9 cellular contexts compared by ENCODE assay signal in genomic region chr19:4368128-4368820, GRCh38. TPM values are rescaled to one million over a fixed set of nuclear protein-coding genes. Genes with fewer than 3 reads are reported as not detected.
DNase-seq lines count a peak whose midpoint lies in the region; ATAC-seq, FAIRE-seq and TF ChIP-seq lines count a peak whose summit lies in the region.
"Had no signal": no experiment of that assay in that cellular context is flagged by ENCODE, and none has a peak within 500 bp of the region (broad histone marks: within the 10 kb centered on the region; RNA-seq: fewer than 3 reads in every experiment).

No MANE protein-coding gene starts in this region.

- dilution Hi-C loops in endothelial cell of umbilical vein (cut with MboI; ENCODE audit: extremely low pct_ligation_motif_present, low sequenced_read_pairs): loop anchor here (10.0 kb wide), 1 partner anchor 47 kb away; no protein-coding TSS in a partner anchor

- POLR2A ChIA-PET in endothelial cell of umbilical vein (lab: Charles Lee): no interaction called here

- H4K20me1 ChIP-seq in OCI-LY1 (ENCODE audit: insufficient read depth, low read length) (no peaks in the 10 kb centered on the region), endothelial cell of umbilical vein (replicated peaks; ENCODE audit: control insufficient read depth, extremely low read depth, insufficient read depth, low read length) (no peaks in the 10 kb centered on the region)

- H3K9me1 ChIP-seq in endothelial cell of umbilical vein (replicated peaks; ENCODE audit: control insufficient read depth, extremely low read depth, insufficient read depth, low read length): no peaks in the 10 kb centered on the region

- H3K4me2 ChIP-seq in OCI-LY1 (ENCODE audit: low read length): no peak overlapping the region
- H3K4me2 ChIP-seq in endothelial cell of umbilical vein (ENCODE audit: insufficient read depth, low read length): no peak overlapping the region

- peak; percentile 59 for FAIRE-seq in endothelial cell of umbilical vein (lab: Jason Lieb, UNC)

- no TSS peak for BruUV-seq in endothelial cell of umbilical vein (replicated peaks; lab: Mats Ljungman, UMichigan)

- H3K4me1 ChIP-seq in OCI-LY1 (ENCODE audit: insufficient read depth, low read length, severe bottlenecking) (peaks cover 26% of the 10 kb centered on the region), endothelial cell of umbilical vein (ENCODE audit: control insufficient read depth, extremely low read depth, insufficient read depth, low read length) (peaks cover 20% of the 10 kb centered on the region), neutrophil (ENCODE audit: control insufficient read depth in 1 of 2, insufficient read depth in 1 of 2, low read depth in 1 of 2, low read length in 1 of 2) (peaks cover 34 to 41% of the 10 kb centered on the region in 2 experiments)

- H3K9me2 ChIP-seq in OCI-LY1 (ENCODE audit: low read depth, low read length): no peaks in the 10 kb centered on the region

- H3K36me3 ChIP-seq in OCI-LY1 (ENCODE audit: insufficient read depth, low read length): peaks cover 16% of the 10 kb centered on the region
- peaks cover 4 to 40% of the 10 kb centered on the region in 2 experiments for H3K36me3 ChIP-seq in endothelial cell of umbilical vein (ENCODE audit: control insufficient read depth in 2 of 2, extremely low read depth in 1 of 2, insufficient read depth in 2 of 2, low read length in 2 of 2)
- H3K36me3 ChIP-seq in neutrophil: peaks cover 45% of the 10 kb centered on the region

- H3K9ac ChIP-seq in OCI-LY1 (ENCODE audit: low read length) (no peak overlapping the region; the same call in 1 of the 2 replicates), endothelial cell of umbilical vein (replicated peaks; ENCODE audit: extremely low read depth, insufficient read depth, low read length) (no peak overlapping the region)

- H2AFZ ChIP-seq in OCI-LY1 (ENCODE audit: low read length) (no peak overlapping the region), endothelial cell of umbilical vein (ENCODE audit: low read depth, low read length) (no peak overlapping the region)

- no peak for TF ChIP-seq POLR2A in endothelial cell of umbilical vein (IDR thresholded peaks at IDR 0.05; ENCODE audit: low read depth, low read length)

- H3K9me3 ChIP-seq in OCI-LY1 (ENCODE audit: low read length): no peaks in the 10 kb centered on the region
- no peaks in the 10 kb centered on the region for H3K9me3 ChIP-seq in endothelial cell of umbilical vein (replicated peaks; ENCODE audit: control insufficient read depth, insufficient read depth, low read length)
- H3K9me3 ChIP-seq in neutrophil: no peaks in the 10 kb centered on the region
- H3K9me3 ChIP-seq: thoracic aorta had no signal

- CTCF ChIA-PET in endothelial cell of umbilical vein (lab: Charles Lee): interaction anchor here (0.9 to 1.7 kb wide), 4 partner anchors 16 to 101 kb away, joined by 4 to 9 read pairs (median 4); partner anchors contain the start of genes MPND and SH3GL1

- intact Hi-C loops in endothelial cell of umbilical vein (cut with micrococcal nuclease): no loop called here

- no peaks in the 10 kb centered on the region for H3K27me3 ChIP-seq in OCI-LY1 (ENCODE audit: insufficient read depth, low read length)
- H3K27me3 ChIP-seq in endothelial cell of umbilical vein (ENCODE audit: control insufficient read depth in 2 of 2, insufficient read depth in 2 of 2, low read length in 2 of 2): no peaks in the 10 kb centered on the region
- no peaks in the 10 kb centered on the region for H3K27me3 ChIP-seq in neutrophil

- TF ChIP-seq CTCF in OCI-LY1 (IDR thresholded peaks at IDR 0.05; ENCODE audit: low read length) (no peak), endothelial cell of umbilical vein (IDR thresholded peaks at IDR 0.05; ENCODE audit: extremely low read depth in 1 of 2, insufficient read depth in 1 of 2, low read depth in 1 of 2, low read length in 2 of 2) (no peak), neutrophil (IDR thresholded peaks at IDR 0.05) (no peak), GM10266 (IDR thresholded peaks at IDR 0.05; ENCODE audit: control insufficient read depth, insufficient read depth, low read depth, missing control alignments) (no peak)

- H3F3A ChIP-seq in OCI-LY1 (ENCODE audit: insufficient read depth, low read length): no peaks in the 10 kb centered on the region

- peak; percentile 27 for DNase-seq in DMS79 (lab: John Stamatoyannopoulos, UW)
- DNase-seq in endothelial cell of umbilical vein (ENCODE audit: low read depth, low spot score): peak; percentile 34
- DNase-seq in COLO668 (lab: John Stamatoyannopoulos, UW; ENCODE audit: unreplicated experiment): no peak
- no peak for DNase-seq in NCI-H2227 treated with DMSO at 0.1 percent for 48 hours (lab: John Stamatoyannopoulos, UW)
- DNase-seq in GM10266 (ENCODE audit: extremely low spot score): no peak

- no peak overlapping the region for H3K4me3 ChIP-seq in OCI-LY1 (ENCODE audit: low read depth, low read length, poor library complexity, severe bottlenecking)
- H3K4me3 ChIP-seq in endothelial cell of umbilical vein (replicated peaks in 1 of 3; ENCODE audit: insufficient read depth in 1 of 3, low read depth in 1 of 3, low read length in 3 of 3): no peak overlapping the region
- no peak overlapping the region for H3K4me3 ChIP-seq in neutrophil (ENCODE audit: low read depth in 1 of 2, low read length in 1 of 2)

- no peak for ATAC-seq in HG03432 (IDR thresholded peaks at IDR 0.05; ENCODE audit: unreplicated experiment)

- H3K79me2 ChIP-seq in OCI-LY1 (ENCODE audit: insufficient read depth, low read length) (no peaks in the 10 kb centered on the region), endothelial cell of umbilical vein (ENCODE audit: control insufficient read depth, insufficient read depth, low read length) (peaks cover 57% of the 10 kb centered on the region)

- H3K27ac ChIP-seq in OCI-LY1 (ENCODE audit: low read depth, low read length, poor library complexity, severe bottlenecking) (peak overlapping the region; percentile 81), endothelial cell of umbilical vein (ENCODE audit: insufficient read depth, low read depth, low read length) (peak overlapping the region; percentile 1), neutrophil (peak overlapping the region; percentile 82)
- H3K27ac ChIP-seq: thoracic aorta had no signal

TF ChIP-seq in endothelial cell of umbilical vein, 7 proteins besides CTCF, POLR2A, EP300 and RAD21:
- TF ChIP-seq POLR2AphosphoS5 (IDR thresholded peaks at IDR 0.05; ENCODE audit: insufficient read depth, low read depth, low read length) (no peak), GATA2 (IDR thresholded peaks at IDR 0.05; ENCODE audit: insufficient read depth, insufficient read length, low read depth, low read length) (no peak), EZH2 (IDR thresholded peaks at IDR 0.05; ENCODE audit: borderline replicate concordance, low read depth, low read length, severe bottlenecking) (no peak), FOS (IDR thresholded peaks at IDR 0.05; ENCODE audit: borderline replicate concordance, insufficient read depth, low read length) (no peak), JUN (IDR thresholded peaks at IDR 0.05; ENCODE audit: borderline replicate concordance, insufficient read depth, insufficient read length, low read depth) (no peak), MYC (IDR thresholded peaks at IDR 0.05; ENCODE audit: low read depth, low read length) (no peak), MAX (IDR thresholded peaks at IDR 0.05; ENCODE audit: insufficient read depth, insufficient read length) (no peak)

RNA-seq across cellular contexts. Expression of gene MPND, which starts 24.9 kb away (rescaled TPM):
- total RNA-seq in endothelial cell of umbilical vein: 21.1 and 22.1 TPM in 2 replicates
- 13.8 and 14.8 TPM in 2 replicates for polyA plus RNA-seq in endothelial cell of umbilical vein
- 9.0 and 11.6 TPM in 2 replicates for polyA plus RNA-seq in endothelial cell of umbilical vein (2011; cell fraction: cytosol; rRNA removed)
- polyA plus RNA-seq in endothelial cell of umbilical vein (2011; cell fraction: nucleus; rRNA removed): 6.7 and 7.7 TPM in 2 replicates
- 13.3 and 22.7 TPM in 2 replicates for polyA plus RNA-seq in endothelial cell of umbilical vein (2012)
- 7.7 and 11.2 TPM in 2 replicates for polyA minus RNA-seq in endothelial cell of umbilical vein
- 8.4 TPM for polyA minus RNA-seq in endothelial cell of umbilical vein (2011; cell fraction: cytosol; rRNA and poly(A)+ RNA removed)
- polyA minus RNA-seq in endothelial cell of umbilical vein (2011; cell fraction: nucleus; rRNA and poly(A)+ RNA removed): 1.8 and 6.9 TPM in 2 replicates

RNA-seq across cellular contexts. Expression of gene STAP2, which starts 29.6 kb away (rescaled TPM):
- total RNA-seq in endothelial cell of umbilical vein: 11.8 and 12.2 TPM in 2 replicates
- 21.7 and 21.8 TPM in 2 replicates for polyA plus RNA-seq in endothelial cell of umbilical vein
- polyA plus RNA-seq in endothelial cell of umbilical vein (2011; cell fraction: cytosol; rRNA removed): 14.2 and 17.3 TPM in 2 replicates
- polyA plus RNA-seq in endothelial cell of umbilical vein (2011; cell fraction: nucleus; rRNA removed): 20.5 and 24.1 TPM in 2 replicates
- 7.2 and 18.3 TPM in 2 replicates for polyA plus RNA-seq in endothelial cell of umbilical vein (2012)
- polyA minus RNA-seq in endothelial cell of umbilical vein: 8.1 and 11.6 TPM in 2 replicates
- not detected for polyA minus RNA-seq in endothelial cell of umbilical vein (2011; cell fraction: cytosol; rRNA and poly(A)+ RNA removed)
- polyA minus RNA-seq in endothelial cell of umbilical vein (2011; cell fraction: nucleus; rRNA and poly(A)+ RNA removed): 3.0 and 6.0 TPM in 2 replicates
- total RNA-seq: thoracic aorta had no signal

RNA-seq across cellular contexts. Expression of gene SH3GL1, which starts 32.1 kb away (rescaled TPM):
- total RNA-seq in endothelial cell of umbilical vein: 143 and 153 TPM in 2 replicates
- polyA plus RNA-seq in endothelial cell of umbilical vein: 145 and 191 TPM in 2 replicates
- 113 and 139 TPM in 2 replicates for polyA plus RNA-seq in endothelial cell of umbilical vein (2011; cell fraction: cytosol; rRNA removed)
- polyA plus RNA-seq in endothelial cell of umbilical vein (2011; cell fraction: nucleus; rRNA removed): 94.1 and 103 TPM in 2 replicates
- 124 and 164 TPM in 2 replicates for polyA plus RNA-seq in endothelial cell of umbilical vein (2012)
- 51.2 and 68.4 TPM in 2 replicates for polyA minus RNA-seq in endothelial cell of umbilical vein
- polyA minus RNA-seq in endothelial cell of umbilical vein (2011; cell fraction: cytosol; rRNA and poly(A)+ RNA removed): 43.0 TPM
- 32.8 and 43.7 TPM in 2 replicates for polyA minus RNA-seq in endothelial cell of umbilical vein (2011; cell fraction: nucleus; rRNA and poly(A)+ RNA removed)

RNA-seq across cellular contexts. Expression of gene CHAF1A, which starts 34.2 kb away (rescaled TPM):
- total RNA-seq in endothelial cell of umbilical vein: 44.5 and 47.8 TPM in 2 replicates
- polyA plus RNA-seq in endothelial cell of umbilical vein: 19.5 and 32.1 TPM in 2 replicates
- polyA plus RNA-seq in endothelial cell of umbilical vein (2011; cell fraction: cytosol; rRNA removed): 22.2 and 23.4 TPM in 2 replicates
- 32.5 and 36.1 TPM in 2 replicates for polyA plus RNA-seq in endothelial cell of umbilical vein (2011; cell fraction: nucleus; rRNA removed)
- polyA plus RNA-seq in endothelial cell of umbilical vein (2012): 16.4 and 24.5 TPM in 2 replicates
- 11.2 and 20.1 TPM in 2 replicates for polyA minus RNA-seq in endothelial cell of umbilical vein
- polyA minus RNA-seq in endothelial cell of umbilical vein (2011; cell fraction: cytosol; rRNA and poly(A)+ RNA removed): 70.6 TPM
- 20.4 and 33.6 TPM in 2 replicates for polyA minus RNA-seq in endothelial cell of umbilical vein (2011; cell fraction: nucleus; rRNA and poly(A)+ RNA removed)

Comparison
In these comparisons a context has a peak if more than half of its experiments do, and no peak if none do; other contexts are left out.
1. DNase-seq: peak in DMS79 (single experiment) and endothelial cell of umbilical vein (single experiment); none in COLO668 (single experiment), NCI-H2227 treated with DMSO at 0.1 percent for 48 hours (single experiment) and GM10266 (single experiment).
2. H3K27ac ChIP-seq: peak in every context shown above with its lines; median percentile 82 in neutrophil; 81 in OCI-LY1; 1 in endothelial cell of umbilical vein.